In the genomic region with DNA sequence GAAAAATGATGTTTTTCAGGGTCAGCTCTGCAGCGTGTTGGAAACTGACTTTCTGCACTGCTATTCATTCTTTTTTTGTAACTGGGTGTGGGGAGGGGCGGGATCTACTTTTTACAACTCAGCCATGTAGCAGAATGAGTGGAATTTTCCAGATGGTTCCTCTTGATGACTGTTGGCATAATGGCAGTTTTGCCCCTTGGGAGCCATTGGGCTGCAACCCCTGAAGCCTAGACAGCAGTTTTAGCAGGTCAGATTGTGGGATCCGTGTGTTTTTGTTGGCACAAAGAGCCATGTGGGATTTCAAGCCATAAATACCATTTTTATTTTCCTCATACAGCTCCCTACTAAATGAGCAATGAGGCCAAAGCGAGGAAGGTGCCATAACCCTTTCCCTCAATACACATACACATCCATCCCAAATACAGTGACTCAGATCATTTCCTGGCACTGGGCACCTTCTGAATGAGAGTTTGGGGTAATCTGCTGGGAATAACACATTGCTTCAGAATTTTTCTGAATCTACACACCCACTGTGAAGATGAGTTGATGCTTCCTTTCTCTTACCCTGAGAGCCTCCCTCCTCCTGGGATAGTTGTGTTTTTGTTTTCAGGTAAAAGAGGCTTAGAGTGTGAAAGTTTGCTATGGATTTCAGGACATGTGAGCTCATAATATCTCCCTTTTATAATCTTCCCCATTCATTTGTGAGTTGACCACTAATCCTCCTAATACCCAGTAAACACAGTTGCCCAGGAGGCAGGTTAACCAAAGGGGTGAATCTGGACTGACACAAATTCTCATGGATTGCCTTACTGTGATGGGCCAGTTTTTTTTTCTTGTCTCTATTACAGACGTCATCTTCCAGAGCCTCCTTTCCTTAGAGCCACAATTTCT, we compare ENCODE assay signal across 12 cellular contexts. TPM values are rescaled to one million over a fixed set of nuclear protein-coding genes. Genes with fewer than 3 reads are reported as not detected.
DNase-seq lines count a peak whose midpoint lies in the region; ATAC-seq and TF ChIP-seq lines count a peak whose summit lies in the region.
"Had no signal": no experiment of that assay in that cellular context is flagged by ENCODE, and none has a peak within 500 bp of the region (broad histone marks: within the 10 kb centered on the region; RNA-seq: fewer than 3 reads in every experiment).

No MANE protein-coding gene starts in this region.

- intact Hi-C loops in upper lobe of right lung (cut with DNase I) = no loop called here

- DNase-seq in LHCN-M2 (ENCODE audit: low read depth) (peak; percentile 90), left kidney (ENCODE audit: low read depth, low spot score) (peak; percentile 60), upper lobe of right lung (no peak), DMS153 (lab: John Stamatoyannopoulos, UW) (no peak), iPS-NIHi7 (ENCODE audit: extremely low spot score) (no peak)
- no peak for DNase-seq in central memory CD8-positive, alpha-beta T cell (ENCODE audit: low spot score in 2 of 2)
- DNase-seq: activated CD4-positive, alpha-beta T cell treated with anti-CD3 and anti-CD28 coated beads, Interleukin-2, amount 50 U/mL, for 48 hours; caudate nucleus; H9; stimulated activated CD4-positive, alpha-beta T cell treated with anti-CD3 and anti-CD28 coated beads, Interleukin-1b, Interleukin-23, amount 100 ng/mL, for 48 hours had no signal

- no peaks in the 10 kb centered on the region for H3K27me3 ChIP-seq in upper lobe of right lung

- peaks cover 30% of the 10 kb centered on the region for H3K4me1 Mint-ChIP-seq in central memory CD8-positive, alpha-beta T cell

- no peak overlapping the region for H3K4me3 ChIP-seq in upper lobe of right lung
- H3K4me3 ChIP-seq: K562 had no signal

- peak overlapping the region; percentile 64 for H3K27ac Mint-ChIP-seq in central memory CD8-positive, alpha-beta T cell (ENCODE audit: low read depth)

- no peak overlapping the region for H3K4me3 Mint-ChIP-seq in central memory CD8-positive, alpha-beta T cell
- H3K4me3 Mint-ChIP-seq: H9 had no signal

- peaks cover 51% of the 10 kb centered on the region for H3K36me3 ChIP-seq in upper lobe of right lung

- peak overlapping the region; percentile 15 for H3K27ac ChIP-seq in upper lobe of right lung

- H3K4me1 ChIP-seq in upper lobe of right lung = peaks cover 16% of the 10 kb centered on the region

- H3K9me3 Mint-ChIP-seq in central memory CD8-positive, alpha-beta T cell = no peaks in the 10 kb centered on the region
- H3K9me3 Mint-ChIP-seq: H9 had no signal

- no peak for TF ChIP-seq CTCF in upper lobe of right lung (IDR thresholded peaks at IDR 0.05)

- no peaks in the 10 kb centered on the region for H3K27me3 Mint-ChIP-seq in central memory CD8-positive, alpha-beta T cell

- no peak for ATAC-seq in central memory CD8-positive, alpha-beta T cell (replicated peaks; ENCODE audit: extremely low read depth, poor library complexity, severe bottlenecking)
- ATAC-seq in upper lobe of right lung (no peak), HG03378 (IDR thresholded peaks at IDR 0.05; ENCODE audit: unreplicated experiment) (no peak)
- ATAC-seq: K562 had no signal

- no peaks in the 10 kb centered on the region for H3K9me3 ChIP-seq in upper lobe of right lung

- H3K36me3 Mint-ChIP-seq in central memory CD8-positive, alpha-beta T cell (ENCODE audit: insufficient read depth) = peaks cover 49% of the 10 kb centered on the region

RNA-seq across cellular contexts. Expression of gene S100A10, which starts 13.1 kb away (rescaled TPM):
- total RNA-seq in LHCN-M2 (2014; rRNA removed) (81.9 and 115 TPM in 2 replicates), upper lobe of right lung (643 TPM)
- polyA plus RNA-seq in LHCN-M2 (2012) = 916 TPM

RNA-seq across cellular contexts. Expression of gene S100A11, which starts 56.3 kb away (rescaled TPM):
- total RNA-seq in LHCN-M2 (2014; rRNA removed) (388 and 454 TPM in 2 replicates), upper lobe of right lung (522 TPM)
- 2,051 TPM for polyA plus RNA-seq in LHCN-M2 (2012)

Comparison
In these comparisons a context has a peak if more than half of its experiments do, and no peak if none do; other contexts are left out.
1. DNase-seq: peak in LHCN-M2 (single experiment) and left kidney (single experiment); none in central memory CD8-positive, alpha-beta T cell (0 of 2), upper lobe of right lung (single experiment), DMS153 (single experiment) and iPS-NIHi7 (single experiment).